1 cellular context compared by ENCODE assay signal in genomic region chr3:141797819-141798405, GRCh38.
TF ChIP-seq lines count a peak whose summit lies in the region.

No MANE protein-coding gene starts in this region.

TF ChIP-seq in IMR-90, 13 proteins besides CTCF, POLR2A, EP300 and RAD21:
- TF ChIP-seq, protein P1, sequence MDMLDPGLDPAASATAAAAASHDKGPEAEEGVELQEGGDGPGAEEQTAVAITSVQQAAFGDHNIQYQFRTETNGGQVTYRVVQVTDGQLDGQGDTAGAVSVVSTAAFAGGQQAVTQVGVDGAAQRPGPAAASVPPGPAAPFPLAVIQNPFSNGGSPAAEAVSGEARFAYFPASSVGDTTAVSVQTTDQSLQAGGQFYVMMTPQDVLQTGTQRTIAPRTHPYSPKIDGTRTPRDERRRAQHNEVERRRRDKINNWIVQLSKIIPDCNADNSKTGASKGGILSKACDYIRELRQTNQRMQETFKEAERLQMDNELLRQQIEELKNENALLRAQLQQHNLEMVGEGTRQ (IDR thresholded peaks at IDR 0.05; ENCODE audit: low read depth, low read length) = no peak
- TF ChIP-seq CHD1 (IDR thresholded peaks at IDR 0.05; ENCODE audit: low read depth, low read length) = no peak
- TF ChIP-seq ELK1 (IDR thresholded peaks at IDR 0.05; ENCODE audit: borderline replicate concordance, low read depth, low read length) = no peak
- no peak for TF ChIP-seq RCOR1 (IDR thresholded peaks at IDR 0.05; ENCODE audit: insufficient replicate concordance, low read length)
- no peak for TF ChIP-seq RFX5 (IDR thresholded peaks at IDR 0.05; ENCODE audit: low read depth, low read length)
- no peak for TF ChIP-seq NFE2L2 (IDR thresholded peaks at IDR 0.05; ENCODE audit: low read depth, low read length)
- no peak for TF ChIP-seq SMC3 (IDR thresholded peaks at IDR 0.05; ENCODE audit: low read depth, low read length)
- TF ChIP-seq FOS (IDR thresholded peaks at IDR 0.05; ENCODE audit: low read depth, low read length) = no peak
- no peak for TF ChIP-seq BHLHE40 (IDR thresholded peaks at IDR 0.05; ENCODE audit: low read depth, low read length)
- no peak for TF ChIP-seq MAZ (IDR thresholded peaks at IDR 0.05; ENCODE audit: borderline replicate concordance, low read depth, low read length)
- TF ChIP-seq MAFK (IDR thresholded peaks at IDR 0.05; ENCODE audit: low read depth, low read length) = no peak
- no peak for TF ChIP-seq MXI1 (IDR thresholded peaks at IDR 0.05; ENCODE audit: borderline replicate concordance, low read depth, low read length)
- TF ChIP-seq CEBPB (IDR thresholded peaks at IDR 0.05; ENCODE audit: low read depth, low read length) = no peak
